ENCODE assay signal across 10 cellular contexts in genomic region chr16:31484048-31484447, GRCh38. TPM values are rescaled to one million over a fixed set of nuclear protein-coding genes. Genes with fewer than 3 reads are reported as not detected.
"Had no signal": no experiment of that assay in that cellular context is flagged by ENCODE, and none has a peak within 500 bp of the region (broad histone marks: within the 10 kb centered on the region; RNA-seq: fewer than 3 reads in every experiment).

No MANE protein-coding gene starts in this region.

RNA-seq across cellular contexts. Expression of gene SLC5A2, which starts 1.1 kb away (rescaled TPM):
- total RNA-seq: left ventricle myocardium inferior, osteoblast, pulmonary artery endothelial cell, right atrium auricular region, skeletal muscle tissue, smooth muscle cell, stomach, transverse colon had no signal
- polyA plus RNA-seq: neural cell had no signal

RNA-seq across cellular contexts. Expression of gene ZNF843, which starts 41.5 kb away (rescaled TPM):
- total RNA-seq: mononuclear cell had no signal
